In the genomic region with DNA sequence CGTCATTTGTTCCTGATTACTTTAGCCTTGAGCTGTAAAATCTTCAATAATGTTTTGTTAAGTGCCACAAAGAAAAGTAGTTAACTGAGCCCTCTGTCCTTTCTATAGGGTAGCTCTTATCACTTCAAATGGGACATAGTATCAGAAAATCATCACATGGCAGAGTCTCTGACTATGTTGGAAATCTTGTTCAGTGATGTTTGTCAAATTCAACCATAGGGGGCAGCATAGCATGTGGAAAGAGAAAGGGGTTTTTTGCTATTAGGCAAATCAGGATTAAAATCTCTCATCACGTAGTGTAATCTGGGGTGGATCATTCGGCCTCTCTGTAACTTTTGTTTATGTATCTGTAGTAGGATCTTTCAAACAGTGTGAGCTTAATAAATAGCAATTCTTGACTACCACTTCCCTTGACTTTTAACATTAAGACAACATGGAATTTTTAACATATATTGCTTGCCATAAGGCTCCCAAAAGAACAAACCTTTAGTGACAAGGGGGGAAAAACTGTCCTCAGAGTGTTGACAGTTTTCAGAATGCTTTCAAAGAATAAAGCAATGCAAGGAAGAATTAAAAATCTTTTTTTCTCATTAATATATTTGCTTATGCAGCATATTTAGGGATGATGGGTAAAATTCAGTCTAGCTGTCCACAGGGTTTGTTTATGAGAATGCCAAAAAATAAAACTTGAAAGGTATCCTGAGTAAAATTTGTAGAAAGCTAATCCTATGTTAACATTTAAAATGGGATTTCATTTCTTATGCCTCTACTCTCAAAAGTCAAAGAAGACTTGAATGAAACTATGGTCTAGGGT, we compare ENCODE assay signal across 9 cellular contexts.
DNase-seq lines count a peak whose midpoint lies in the region; ATAC-seq, FAIRE-seq and TF ChIP-seq lines count a peak whose summit lies in the region.
"Had no signal": no experiment of that assay in that cellular context is flagged by ENCODE, and none has a peak within 500 bp of the region (broad histone marks: within the 10 kb centered on the region; RNA-seq: fewer than 3 reads in every experiment).

No MANE protein-coding gene starts in this region.

- CTCF ChIA-PET in activated CD8-positive, alpha-beta T cell treated with anti-CD3 and anti-CD28 coated beads for 36 hours (lab: Charles Lee): interaction anchor here (0.6 to 3.4 kb wide), 38 partner anchors 9 to 371 kb away, joined by 3 to 21 read pairs (median 4); partner anchors contain the start of genes ARFIP1 and TIGD4

- intact Hi-C loops in activated CD8-positive, alpha-beta T cell treated with anti-CD3 and anti-CD28 coated beads for 36 hours (cut with micrococcal nuclease): loop anchor here (10.0 kb wide), 1 partner anchor 226 kb away; no protein-coding TSS in a partner anchor
- intact Hi-C loops in transverse colon (cut with DNase I; ENCODE audit: low total_unique reads): no loop called here

- no peaks in the 10 kb centered on the region for H3K27me3 ChIP-seq in transverse colon

- 42 to 47% methylated on average over 3 of the region's 3 CpGs for WGBS in transverse colon (ENCODE audit: low coverage in 1 of 2), 2 donors

- H3K27ac ChIP-seq in transverse colon: no peak overlapping the region

- no peak for TF ChIP-seq POLR2A in transverse colon (IDR thresholded peaks at IDR 0.05)

- FAIRE-seq in D721Med (lab: Jason Lieb, UNC): peak; percentile 98
- FAIRE-seq: frontal cortex had no signal

- H3K27ac Mint-ChIP-seq in activated CD8-positive, alpha-beta T cell treated with anti-CD3 and anti-CD28 coated beads for 36 hours: no peak overlapping the region

- no peaks in the 10 kb centered on the region for H3K9me3 Mint-ChIP-seq in activated CD8-positive, alpha-beta T cell treated with anti-CD3 and anti-CD28 coated beads for 36 hours

- H3K4me1 ChIP-seq in transverse colon: peaks cover 0 to 11% (median 5%) of the 10 kb centered on the region in 4 donors

- no peak for TF ChIP-seq EP300 in transverse colon (IDR thresholded peaks at IDR 0.05; ENCODE audit: low read depth)

- ATAC-seq in activated CD8-positive, alpha-beta T cell treated with anti-CD3 and anti-CD28 coated beads for 36 hours: peak; percentile 66
- ATAC-seq in GM21723 (IDR thresholded peaks at IDR 0.05; ENCODE audit: unreplicated experiment): no peak

- H3K4me3 Mint-ChIP-seq in activated CD8-positive, alpha-beta T cell treated with anti-CD3 and anti-CD28 coated beads for 36 hours: no peak overlapping the region

- H3K4me3 ChIP-seq in transverse colon: no peak overlapping the region

- in situ Hi-C loops in transverse colon (cut with MboI; ENCODE audit: low pct_ligation_motif_present in 1 of 4, low pct_unique_long_range_greater_than_20kb in 1 of 4, low sequenced_read_pairs in 3 of 4): no loop called here

- TF ChIP-seq CTCF in D721Med (IDR thresholded peaks at IDR 0.05; ENCODE audit: insufficient read depth, missing control alignments) (peak; percentile 65), LNCAP (IDR thresholded peaks at IDR 0.05) (peak; percentile 62), transverse colon (IDR thresholded peaks at IDR 0.05) (peak; percentile 41 to 60 (median 54))
- TF ChIP-seq CTCF in activated CD8-positive, alpha-beta T cell treated with anti-CD3 and anti-CD28 coated beads for 36 hours (IDR thresholded peaks at IDR 0.05): peak; percentile 73

- DNase-seq in A172 (ENCODE audit: low spot score): peak; percentile 19
- DNase-seq in D721Med (ENCODE audit: insufficient read length, low spot score): no peak
- peak; percentile 23 for DNase-seq in activated CD8-positive, alpha-beta T cell treated with anti-CD3 and anti-CD28 coated beads for 36 hours
- peak; percentile 44 for DNase-seq in iPS-NIHi11 (ENCODE audit: low spot score)
- no peak for DNase-seq in transverse colon
- no peak for DNase-seq in NCI-H2171 treated with DMSO at 0.1 percent for 48 hours (lab: John Stamatoyannopoulos, UW)

- H3K9me3 ChIP-seq in transverse colon: no peaks in the 10 kb centered on the region

- H3K27me3 Mint-ChIP-seq in activated CD8-positive, alpha-beta T cell treated with anti-CD3 and anti-CD28 coated beads for 36 hours: no peaks in the 10 kb centered on the region

- POLR2A ChIA-PET in activated CD8-positive, alpha-beta T cell treated with anti-CD3 and anti-CD28 coated beads for 36 hours (lab: Charles Lee): interaction anchor here (1.0 kb wide), 1 partner anchor 31 kb away, joined by 3 read pairs; no protein-coding TSS in a partner anchor

- H3K36me3 Mint-ChIP-seq in activated CD8-positive, alpha-beta T cell treated with anti-CD3 and anti-CD28 coated beads for 36 hours (ENCODE audit: low read depth): peaks cover 12% of the 10 kb centered on the region

- peaks cover 21% of the 10 kb centered on the region for H3K4me1 Mint-ChIP-seq in activated CD8-positive, alpha-beta T cell treated with anti-CD3 and anti-CD28 coated beads for 36 hours (ENCODE audit: low read depth)

- H3K36me3 ChIP-seq in transverse colon: no peaks in the 10 kb centered on the region

Comparison
In these comparisons a context has a peak if more than half of its experiments do, and no peak if none do; other contexts are left out.
1. DNase-seq: peak in A172 (single experiment), activated CD8-positive, alpha-beta T cell treated with anti-CD3 and anti-CD28 coated beads for 36 hours (single experiment) and iPS-NIHi11 (single experiment); none in D721Med (single experiment), transverse colon (single experiment) and NCI-H2171 treated with DMSO at 0.1 percent for 48 hours (single experiment).
2. Peak in every context shown above with its lines, with median percentiles within 50 percentile points of each other: CTCF ChIP-seq.